In genomic region chr2:85131116-85131515, GRCh38 we compare ENCODE assay signal across 9 cellular contexts. TPM values are rescaled to one million over a fixed set of nuclear protein-coding genes. Genes with fewer than 3 reads are reported as not detected.
DNase-seq lines count a peak whose midpoint lies in the region; ATAC-seq and TF ChIP-seq lines count a peak whose summit lies in the region.
"Had no signal": no experiment of that assay in that cellular context is flagged by ENCODE, and none has a peak within 500 bp of the region (broad histone marks: within the 10 kb centered on the region; RNA-seq: fewer than 3 reads in every experiment).

No MANE protein-coding gene starts in this region.

- CTCF ChIA-PET in HCT116 (lab: Charles Lee), result no interaction called here

- no peaks in the 10 kb centered on the region for H3K36me3 Mint-ChIP-seq in T-helper 2 cell treated with Interferon-gamma antibody and Interleukin-4, amounts not matched to agents 5 μg/mL and 100 μg/mL, for 36 hours (ENCODE audit: low read depth)

- H3K4me3 ChIP-seq in AG10803 (ENCODE audit: low read length), result no peak overlapping the region
- H3K4me3 ChIP-seq in HCT116 (replicated peaks in 1 of 2; ENCODE audit: low read depth in 1 of 2, low read length in 2 of 2), result no peak overlapping the region
- H3K4me3 ChIP-seq in ascending aorta, result no peak overlapping the region
- H3K4me3 ChIP-seq in liver (ENCODE audit: low read depth in 1 of 3, low read length in 3 of 3), result no peak overlapping the region

- peaks cover 12 to 22% of the 10 kb centered on the region in 2 experiments; a peak in 3 of 4 replicates for H3K4me1 ChIP-seq in HCT116 (ENCODE audit: control insufficient read depth in 1 of 2, insufficient read depth in 2 of 2, low read length in 2 of 2)
- H3K4me1 ChIP-seq in ascending aorta, result peaks cover 4 to 18% of the 10 kb centered on the region in 2 donors
- peaks cover 2 to 17% (median 8%) of the 10 kb centered on the region in 4 donors for H3K4me1 ChIP-seq in liver (ENCODE audit: control insufficient read depth in 4 of 4, insufficient read depth in 4 of 4, low read length in 3 of 4)

- H3K9me3 Mint-ChIP-seq in T-helper 2 cell treated with Interferon-gamma antibody and Interleukin-4, amounts not matched to agents 5 μg/mL and 100 μg/mL, for 36 hours, result no peaks in the 10 kb centered on the region

- H2AFZ ChIP-seq in HCT116 (ENCODE audit: low read depth, low read length, poor library complexity, severe bottlenecking), result peak overlapping the region; percentile 92

- no peaks in the 10 kb centered on the region for H3K9me2 ChIP-seq in HCT116 (ENCODE audit: insufficient read depth)

- RAD21 ChIA-PET in HCT116 (lab: Charles Lee; ENCODE audit: low non-redundant PET in 1 of 2, low total read pairs in 2 of 2, uncharacterized antibody in 2 of 2, unreplicated experiment in 2 of 2), result interaction anchor here in 1 of 2 experiments (0.7 kb wide), 1 partner anchor 47 kb away, joined by 3 read pairs; no protein-coding TSS in a partner anchor

- no TSS peak for BruUV-seq in HCT116 (replicated peaks; lab: Mats Ljungman, UMichigan)

- TF ChIP-seq CTCF in AG10803 (conservative IDR thresholded peaks at IDR 0.05; ENCODE audit: low read length) (peak; percentile 78), HCT116 (IDR thresholded peaks at IDR 0.05 in 2 of 3, conservative IDR thresholded peaks at IDR 0.05 in 1 of 3; ENCODE audit: borderline replicate concordance in 1 of 3, insufficient read depth in 1 of 3, low read depth in 2 of 3, low read length in 2 of 3) (peak; percentile 19 to 53 (median 45); a peak in 5 of 6 replicates), ascending aorta (IDR thresholded peaks at IDR 0.05) (peak in 2 of 3 experiments; percentile 36 to 40), liver (IDR thresholded peaks at IDR 0.05; ENCODE audit: low read depth, low read length, missing input control) (peak; percentile 55)

- peaks cover 5% of the 10 kb centered on the region for H3K4me1 Mint-ChIP-seq in T-helper 2 cell treated with Interferon-gamma antibody and Interleukin-4, amounts not matched to agents 5 μg/mL and 100 μg/mL, for 36 hours (ENCODE audit: low read depth)

- H3K27ac ChIP-seq in HCT116 (ENCODE audit: low read depth, low read length), result no peak overlapping the region
- no peak overlapping the region for H3K27ac ChIP-seq in ascending aorta
- H3K27ac ChIP-seq in liver (ENCODE audit: low read depth in 1 of 2, low read length in 2 of 2), result no peak overlapping the region

- H3K79me2 ChIP-seq in HCT116 (ENCODE audit: insufficient read depth, low read length), result no peaks in the 10 kb centered on the region

- TF ChIP-seq POLR2A in HCT116 (IDR thresholded peaks at IDR 0.05; ENCODE audit: borderline replicate concordance, extremely low read depth, insufficient read depth, insufficient read length), result no peak

- H3K36me3 ChIP-seq in HCT116 (ENCODE audit: control insufficient read depth in 1 of 2, insufficient read depth in 2 of 2, low read length in 2 of 2) (no peaks in the 10 kb centered on the region), ascending aorta (no peaks in the 10 kb centered on the region), liver (ENCODE audit: control insufficient read depth in 4 of 4, insufficient read depth in 3 of 4, low read depth in 1 of 4, low read length in 3 of 4) (no peaks in the 10 kb centered on the region)

- no peaks in the 10 kb centered on the region for H3K27me3 ChIP-seq in HCT116 (ENCODE audit: insufficient read depth, low read length)
- no peaks in the 10 kb centered on the region for H3K27me3 ChIP-seq in ascending aorta
- no peaks in the 10 kb centered on the region for H3K27me3 ChIP-seq in liver (ENCODE audit: control insufficient read depth in 4 of 4, insufficient read depth in 4 of 4, low read length in 3 of 4)

- DNase-seq in AG10803 (ENCODE audit: low read depth) (peak; percentile 62), HCT116 (ENCODE audit: low read depth, low spot score) (no peak), ascending aorta (ENCODE audit: low spot score in 2 of 2) (no peak), dedifferentiated amniotic fluid mesenchymal stem cell (ENCODE audit: extremely low spot score) (no peak), NCI-H446 treated with DMSO at 0.1 percent for 48 hours (lab: John Stamatoyannopoulos, UW) (no peak)
- no peak for DNase-seq in T-helper 2 cell treated with Interferon-gamma antibody and Interleukin-4, amounts not matched to agents 5 μg/mL and 100 μg/mL, for 36 hours (ENCODE audit: low spot score)
- DNase-seq: T-helper 9 cell had no signal

- no peak overlapping the region for H3K9ac ChIP-seq in HCT116 (ENCODE audit: low read length)
- no peak overlapping the region for H3K9ac ChIP-seq in liver (ENCODE audit: low read depth in 1 of 2, low read length in 2 of 2)

- intact Hi-C loops in HCT116 (cut with micrococcal nuclease) (loop anchor here (5.0 kb wide), 1 partner anchor 64 kb away; no protein-coding TSS in a partner anchor), ascending aorta (cut with DNase I) (loop anchor here (5.0 kb wide), 3 partner anchors 64 to 406 kb away; partner anchors contain the start of genes KCMF1 and MAT2A)

- H3K27ac Mint-ChIP-seq in T-helper 2 cell treated with Interferon-gamma antibody and Interleukin-4, amounts not matched to agents 5 μg/mL and 100 μg/mL, for 36 hours, result no peak overlapping the region

- POLR2A ChIA-PET in HCT116 (lab: Charles Lee), result no interaction called here

- TF ChIP-seq RAD21 in HCT116 (IDR thresholded peaks at IDR 0.05; ENCODE audit: low read depth) (peak; percentile 24; the same call in 1 of the 2 replicates), liver (IDR thresholded peaks at IDR 0.05) (peak; percentile 77 to 81)

- no peak overlapping the region for H3K4me3 Mint-ChIP-seq in T-helper 2 cell treated with Interferon-gamma antibody and Interleukin-4, amounts not matched to agents 5 μg/mL and 100 μg/mL, for 36 hours

- H3K9me3 ChIP-seq in HCT116 (ENCODE audit: control insufficient read depth in 1 of 2, insufficient read depth in 1 of 2, low read depth in 1 of 2, low read length in 2 of 2), result no peaks in the 10 kb centered on the region
- H3K9me3 ChIP-seq in ascending aorta, result no peaks in the 10 kb centered on the region
- H3K9me3 ChIP-seq in liver (ENCODE audit: control insufficient read depth in 4 of 4, low read length in 3 of 4), result no peaks in the 10 kb centered on the region

- H4K20me1 ChIP-seq in HCT116 (ENCODE audit: insufficient read depth), result no peaks in the 10 kb centered on the region

- ATAC-seq in HCT116 (no peak), GM21786 (IDR thresholded peaks at IDR 0.05; ENCODE audit: unreplicated experiment) (no peak)

- 29% methylated on average over 7 of the region's 7 CpGs for WGBS in liver

- H3K4me2 ChIP-seq in HCT116 (ENCODE audit: low read length), result no peak overlapping the region

- peaks cover 52% of the 10 kb centered on the region for H3K27me3 Mint-ChIP-seq in T-helper 2 cell treated with Interferon-gamma antibody and Interleukin-4, amounts not matched to agents 5 μg/mL and 100 μg/mL, for 36 hours (ENCODE audit: low read depth)

TF ChIP-seq in HCT116, 20 proteins besides CTCF, POLR2A, EP300 and RAD21:
- no peak for TF ChIP-seq YY1 (IDR thresholded peaks at IDR 0.05; ENCODE audit: extremely low read depth, insufficient replicate concordance, low read depth, low read length)
- no peak for TF ChIP-seq ZFX (IDR thresholded peaks at IDR 0.05)
- no peak for TF ChIP-seq MAX (IDR thresholded peaks at IDR 0.05)

TF ChIP-seq in liver, 16 proteins besides CTCF, POLR2A, EP300 and RAD21 (continues in another document):
- TF ChIP-seq ZBTB33 (IDR thresholded peaks at IDR 0.05), result no peak
- TF ChIP-seq FOXA2 (IDR thresholded peaks at IDR 0.05), result no peak
- TF ChIP-seq SP1 (IDR thresholded peaks at IDR 0.05), result no peak
- TF ChIP-seq TAF1 (conservative IDR thresholded peaks at IDR 0.05), result no peak
- no peak for TF ChIP-seq YY1 (IDR thresholded peaks at IDR 0.05)
- no peak for TF ChIP-seq EGR1 (IDR thresholded peaks at IDR 0.05; ENCODE audit: low read depth in 2 of 2)
- TF ChIP-seq ATF3 (IDR thresholded peaks at IDR 0.05), result no peak
- no peak for TF ChIP-seq JUND (IDR thresholded peaks at IDR 0.05)

RNA-seq across cellular contexts. Expression of gene TCF7L1, which starts 2.1 kb away (rescaled TPM):
- 10.3 TPM for total RNA-seq in HCT116 (2021; ENCODE audit: unreplicated experiment)
- polyA plus RNA-seq in HCT116 (2012), result 12.8 and 14.0 TPM in 2 replicates
- total RNA-seq in ascending aorta, result 10.3 TPM
- 1 to 10 TPM; 1.6 to 3.6 TPM for total RNA-seq in liver
- 1 to 10 TPM; 6.0 TPM for polyA plus RNA-seq in liver
